In the genomic region with DNA sequence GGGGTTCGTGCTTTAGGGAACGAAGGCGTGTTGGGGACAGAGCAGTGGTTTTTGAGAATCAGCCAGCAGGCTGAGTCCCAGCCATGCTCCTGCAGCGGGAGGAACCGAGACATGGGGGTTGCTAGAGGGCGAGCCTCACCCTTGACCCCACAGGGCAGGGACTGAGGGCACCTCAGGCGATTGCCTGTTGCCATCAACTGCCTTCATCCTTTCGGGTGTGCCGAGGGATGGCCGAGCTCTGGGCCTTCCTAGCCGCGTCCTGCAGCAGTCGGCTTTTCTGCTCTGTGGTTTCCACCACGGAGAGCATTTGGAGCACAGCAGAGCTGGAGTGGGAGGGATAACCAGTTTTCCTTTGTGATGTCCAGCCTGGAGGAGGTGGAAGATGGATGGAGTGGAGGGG, we compare ENCODE assay signal across 24 cellular contexts.
"Had no signal": no experiment of that assay in that cellular context is flagged by ENCODE, and none has a peak within 500 bp of the region (broad histone marks: within the 10 kb centered on the region; RNA-seq: fewer than 3 reads in every experiment).

No MANE protein-coding gene starts in this region.

- H3K4me3 Mint-ChIP-seq: activated B cell treated with CpG ODN at 0.5 μM for 24 hours; activated CD4-positive, alpha-beta memory T cell treated with anti-CD3 and anti-CD28 coated beads for 36 hours; activated T-cell treated with anti-CD3 and anti-CD28 coated beads, Interleukin-2, amount 50 U/mL, for 72 hours; brain; effector memory CD8-positive, alpha-beta T cell; T-helper 1 cell treated with Interleukin-12 subunit alpha and Interleukin-12 subunit beta and Interleukin-4 antibody, amounts not matched to agents 30 μg/mL and 1 μg/mL, for 36 hours had no signal

- H3K4me2 ChIP-seq: smooth muscle cell had no signal

- H3K4me3 ChIP-seq: sigmoid colon, smooth muscle cell, upper lobe of left lung had no signal

- H3K9me3 ChIP-seq: sigmoid colon, upper lobe of left lung had no signal

- FAIRE-seq: endothelial cell of umbilical vein, frontal cortex had no signal

- H3K36me3 Mint-ChIP-seq: activated CD4-positive, alpha-beta memory T cell treated with anti-CD3 and anti-CD28 coated beads for 36 hours; brain; naive B cell; stimulated activated naive B cell treated with anti-CD40 and anti-IgM and Interleukin-4, amounts not matched to agents 10 μg/mL and 1 μg/mL and 100 μg/mL, for 72 hours had no signal

- H3K27ac ChIP-seq: upper lobe of left lung had no signal

- DNase-seq: activated B cell treated with CpG ODN at 0.5 μM for 24 hours; activated CD4-positive, alpha-beta memory T cell treated with anti-CD3 and anti-CD28 coated beads for 36 hours; activated CD4-positive, alpha-beta T cell treated with anti-CD3 and anti-CD28 coated beads for 4 hours; activated effector memory CD4-positive, alpha-beta T cell treated with anti-CD3 and anti-CD28 coated beads, Interleukin-2, amount 50 U/mL, for 16 hours; activated naive CD4-positive, alpha-beta T cell treated with anti-CD3 and anti-CD28 coated beads, Interleukin-2, amount 50 U/mL, for 16 hours; activated T-cell treated with anti-CD3 and anti-CD28 coated beads, Interleukin-2, amount 50 U/mL, for 72 hours; anterior cingulate cortex; caudate nucleus; effector memory CD8-positive, alpha-beta T cell; hypothalamus; naive B cell; retina; sigmoid colon; stimulated activated CD4-positive, alpha-beta T cell treated with anti-CD3 and anti-CD28 coated beads, Interleukin-15, amount 100 ng/mL, for 24 hours; stimulated activated naive B cell treated with anti-CD40 and anti-IgM and Interleukin-4, amounts not matched to agents 10 μg/mL and 1 μg/mL and 100 μg/mL, for 72 hours; T1000; upper lobe of left lung had no signal

- ATAC-seq: activated T-cell treated with anti-CD3 and anti-CD28 coated beads, Interleukin-2, amount 50 U/mL, for 72 hours; effector memory CD8-positive, alpha-beta T cell; esophagus mucosa; stimulated activated naive B cell treated with anti-CD40 and anti-IgM and Interleukin-4, amounts not matched to agents 10 μg/mL and 1 μg/mL and 100 μg/mL, for 72 hours had no signal

- H3K36me3 ChIP-seq: sigmoid colon, upper lobe of left lung had no signal

- H3K27me3 Mint-ChIP-seq: activated B cell treated with CpG ODN at 0.5 μM for 24 hours; activated CD4-positive, alpha-beta memory T cell treated with anti-CD3 and anti-CD28 coated beads for 36 hours; naive B cell; progenitor cell of endocrine pancreas; stimulated activated naive B cell treated with anti-CD40 and anti-IgM and Interleukin-4, amounts not matched to agents 10 μg/mL and 1 μg/mL and 100 μg/mL, for 72 hours had no signal

- H3K27ac Mint-ChIP-seq: activated B cell treated with CpG ODN at 0.5 μM for 24 hours; activated CD4-positive, alpha-beta memory T cell treated with anti-CD3 and anti-CD28 coated beads for 36 hours; activated T-cell treated with anti-CD3 and anti-CD28 coated beads, Interleukin-2, amount 50 U/mL, for 72 hours; progenitor cell of endocrine pancreas; T-helper 1 cell treated with Interleukin-12 subunit alpha and Interleukin-12 subunit beta and Interleukin-4 antibody, amounts not matched to agents 30 μg/mL and 1 μg/mL, for 36 hours had no signal

- H3K27me3 ChIP-seq: sigmoid colon, upper lobe of left lung had no signal

- H3K9me3 Mint-ChIP-seq: activated B cell treated with CpG ODN at 0.5 μM for 24 hours; activated CD4-positive, alpha-beta memory T cell treated with anti-CD3 and anti-CD28 coated beads for 36 hours; activated T-cell treated with anti-CD3 and anti-CD28 coated beads, Interleukin-2, amount 50 U/mL, for 72 hours; brain; effector memory CD8-positive, alpha-beta T cell; naive B cell; T-helper 1 cell treated with Interleukin-12 subunit alpha and Interleukin-12 subunit beta and Interleukin-4 antibody, amounts not matched to agents 30 μg/mL and 1 μg/mL, for 36 hours had no signal
